Comparison of ENCODE assay signal across 29 cellular contexts in the genomic region with DNA sequence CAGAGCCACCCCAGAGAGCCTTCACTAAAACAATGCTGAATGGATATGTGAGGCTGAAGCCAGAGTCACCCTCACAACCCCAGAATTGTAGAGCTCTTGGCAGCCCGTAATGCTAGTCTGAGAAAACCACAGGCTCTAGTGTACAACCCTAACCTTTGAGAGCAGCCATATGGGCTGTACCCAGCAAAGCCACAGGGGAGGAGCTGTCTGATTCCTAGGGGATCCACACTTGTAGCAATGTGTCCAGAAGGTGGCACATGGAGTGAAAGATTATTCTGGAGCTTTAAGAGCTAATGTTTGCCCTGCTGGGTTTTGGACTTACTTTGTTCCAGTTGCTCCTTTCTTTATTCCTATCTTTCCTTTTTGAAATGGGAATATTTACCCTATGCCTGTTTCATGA.
"Had no signal": no experiment of that assay in that cellular context is flagged by ENCODE, and none has a peak within 500 bp of the region (broad histone marks: within the 10 kb centered on the region; RNA-seq: fewer than 3 reads in every experiment).

No MANE protein-coding gene starts in this region.

- ATAC-seq: gastrocnemius medialis; left ventricle myocardium superior; sciatic nerve; stimulated activated effector memory CD8-positive, alpha-beta T cell treated with anti-CD3 and anti-CD28 coated beads, Interleukin-12 subunit alpha, Interleukin-12 subunit beta, amount 100 ng/mL, for 72 hours; stimulated activated naive CD8-positive, alpha-beta T cell treated with anti-CD3 and anti-CD28 coated beads, Interleukin-15, amount 100 ng/mL, for 72 hours; T-helper 17 cell had no signal

- H3K9me3 ChIP-seq: colonic mucosa, gastrocnemius medialis, ovary, vagina had no signal

- H3K27me3 ChIP-seq: breast epithelium, colonic mucosa, gastrocnemius medialis, ovary, vagina had no signal

- H3K36me3 ChIP-seq: breast epithelium, colonic mucosa, gastrocnemius medialis, ovary, vagina had no signal

- H3K27ac ChIP-seq: breast epithelium, colonic mucosa, gastrocnemius medialis, ovary, skin epidermis, vagina had no signal

- H3K4me3 ChIP-seq: breast epithelium, colonic mucosa, gastrocnemius medialis, ovary, skin epidermis, vagina had no signal

- H3K4me1 ChIP-seq: breast epithelium, colonic mucosa, gastrocnemius medialis, vagina had no signal

- DNase-seq: activated CD4-positive, alpha-beta memory T cell treated with anti-CD3 and anti-CD28 coated beads, Interleukin-2, amount 10 ng/mL, durations not matched to agents 7 days and 5 days; activated CD4-positive, alpha-beta T cell treated with anti-CD3 and anti-CD28 coated beads for 1 hour; activated CD4-positive, alpha-beta T cell treated with anti-CD3 and anti-CD28 coated beads, Interleukin-2, amount 10 ng/mL, durations not matched to agents 7 days and 5 days; activated CD8-positive, alpha-beta memory T cell treated with anti-CD3 and anti-CD28 coated beads, Interleukin-2, amount 50 U/mL, for 48 hours; activated gamma-delta T cell; activated naive CD4-positive, alpha-beta T cell treated with anti-CD3 and anti-CD28 coated beads, Interleukin-2, amount 10 ng/mL, durations not matched to agents 7 days and 5 days; activated naive CD8-positive, alpha-beta T cell treated with anti-CD3 and anti-CD28 coated beads, Interleukin-2, amount 10 ng/mL, durations not matched to agents 7 days and 5 days; activated T-cell treated with anti-CD3 and anti-CD28 coated beads, Interleukin-2, amount 50 U/mL, for 24 hours; amniotic stem cell; colonic mucosa; effector memory CD4-positive, alpha-beta T cell; erythroblast; gastrocnemius medialis; glutamatergic neuron; islet precursor cell; left ventricle myocardium superior; naive B cell; nephron progenitor cell; ovary; stimulated activated CD4-positive, alpha-beta T cell treated with anti-CD3 and anti-CD28 coated beads, Interleukin-4, amount 100 ng/mL, for 24 hours; stimulated activated naive CD8-positive, alpha-beta T cell treated with anti-CD3 and anti-CD28 coated beads, Interleukin-15, amount 100 ng/mL, for 72 hours; substantia nigra; T-helper 17 cell; T1000 had no signal
